Comparison of ENCODE assay signal across 15 cellular contexts in the genomic region with DNA sequence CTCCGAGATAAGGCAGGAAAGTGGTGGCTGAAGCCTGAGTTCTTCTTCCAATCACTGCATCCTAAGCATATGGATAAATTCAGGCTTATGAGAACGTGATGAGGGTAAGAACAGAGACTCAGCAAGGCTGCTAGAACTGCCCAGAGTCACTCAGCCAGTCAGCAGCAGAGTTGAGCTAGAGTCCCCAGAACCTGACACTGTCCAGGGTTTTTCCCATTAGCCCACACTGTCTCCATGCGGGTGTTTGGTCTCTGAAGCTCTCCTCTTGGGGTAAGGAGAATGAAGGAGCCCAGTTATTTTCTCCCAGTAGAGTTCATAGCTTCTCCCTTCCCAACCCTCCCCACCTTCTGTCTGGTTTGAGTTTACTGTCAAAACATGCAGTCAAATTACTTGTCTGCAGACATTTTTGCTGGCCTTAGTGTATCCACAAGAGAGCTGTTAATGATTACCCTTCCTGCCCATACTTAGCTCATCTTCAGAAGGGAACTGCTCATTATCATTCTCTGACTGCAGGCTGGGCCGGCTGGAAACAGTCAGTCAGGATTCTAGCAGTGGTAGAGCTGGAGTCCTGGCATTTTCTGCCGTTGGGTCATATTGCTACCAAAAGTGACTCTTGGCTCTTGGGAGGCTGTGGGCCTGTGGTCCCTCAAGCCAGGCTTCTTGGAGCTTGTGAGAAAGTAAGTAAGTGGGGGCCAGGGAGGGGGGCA.
DNase-seq lines count a peak whose midpoint lies in the region; ATAC-seq lines count a peak whose summit lies in the region.
"Had no signal": no experiment of that assay in that cellular context is flagged by ENCODE, and none has a peak within 500 bp of the region (broad histone marks: within the 10 kb centered on the region; RNA-seq: fewer than 3 reads in every experiment).

No MANE protein-coding gene starts in this region.

- H3K9ac ChIP-seq in neuronal stem cell (ENCODE audit: low read depth, low read length, poor library complexity): no peak overlapping the region
- H3K9ac ChIP-seq: SK-N-SH had no signal

- ATAC-seq in GM18873 (IDR thresholded peaks at IDR 0.05; ENCODE audit: low FRiP score, unreplicated experiment) (peak; percentile 60), HG02588 (IDR thresholded peaks at IDR 0.05; ENCODE audit: unreplicated experiment) (peak; percentile 50), GM18517 (IDR thresholded peaks at IDR 0.05; ENCODE audit: unreplicated experiment) (no peak)
- ATAC-seq: activated naive CD8-positive, alpha-beta T cell treated with anti-CD3 and anti-CD28 coated beads, Interleukin-2, amount 50 U/mL, for 24 hours; mucosa of descending colon had no signal

- no peak overlapping the region for H3K4me3 ChIP-seq in neuronal stem cell (ENCODE audit: low read length in 2 of 2)
- H3K4me3 ChIP-seq: colonic mucosa, esophagus muscularis mucosa, HAP-1, mucosa of descending colon had no signal

- H4K8ac ChIP-seq in neuronal stem cell (ENCODE audit: low read depth, low read length): no peak overlapping the region

- no peak overlapping the region for H3K14ac ChIP-seq in neuronal stem cell (ENCODE audit: low read length)

- H3K27ac ChIP-seq in neuronal stem cell (replicated peaks; ENCODE audit: low read length): no peak overlapping the region
- H3K27ac ChIP-seq: C4-2B, colonic mucosa, esophagus muscularis mucosa had no signal

- no peak overlapping the region for H2BK5ac ChIP-seq in neuronal stem cell (ENCODE audit: low read length)

- no peak overlapping the region for H3K4ac ChIP-seq in neuronal stem cell (ENCODE audit: low read length)

- no peak overlapping the region for H2BK12ac ChIP-seq in neuronal stem cell (ENCODE audit: low read length)

- WGBS in neuronal stem cell (ENCODE audit: extremely low coverage in 2 of 2, insufficient read length in 2 of 2, insufficient replicate concordance in 1 of 2), 2 donors: no CpG with 5 or more reads among the region's 5 CpGs

- H2BK120ac ChIP-seq in neuronal stem cell (ENCODE audit: low read depth, low read length): no peak overlapping the region

- peak; percentile 63 to 75 for DNase-seq in NCI-H526 (lab: John Stamatoyannopoulos, UW)
- no peak for DNase-seq in neuronal stem cell (ENCODE audit: low spot score)
- no peak for DNase-seq in hepatic stellate cell (ENCODE audit: low spot score)
- DNase-seq in NCI-H2171 (lab: John Stamatoyannopoulos, UW): no peak
- no peak for DNase-seq in GDM1 (lab: John Stamatoyannopoulos, UW)
- DNase-seq: activated naive CD8-positive, alpha-beta T cell treated with anti-CD3 and anti-CD28 coated beads, Interleukin-2, amount 50 U/mL, for 24 hours; colonic mucosa; mucosa of descending colon; SK-N-SH had no signal

- H3K18ac ChIP-seq in neuronal stem cell (ENCODE audit: low read length): no peak overlapping the region

- no peak overlapping the region for H2AK5ac ChIP-seq in neuronal stem cell (ENCODE audit: low read depth, low read length)

- no peaks in the 10 kb centered on the region for H3K27me3 ChIP-seq in neuronal stem cell (ENCODE audit: control insufficient read depth in 3 of 3, insufficient read depth in 3 of 3, low read depth in 1 of 3, low read length in 3 of 3)
- H3K27me3 ChIP-seq: colonic mucosa, esophagus muscularis mucosa had no signal

- peak overlapping the region; percentile 66 for H2AFZ ChIP-seq in neuronal stem cell (ENCODE audit: low read length)

- no peak overlapping the region for H2BK15ac ChIP-seq in neuronal stem cell (ENCODE audit: low read length)

- H3K23ac ChIP-seq in neuronal stem cell (ENCODE audit: low read depth, low read length, poor library complexity): no peak overlapping the region

- H3K4me2 ChIP-seq in neuronal stem cell (ENCODE audit: insufficient read depth, low read length, poor library complexity, severe bottlenecking): no peak overlapping the region
- H3K4me2 ChIP-seq: SK-N-SH had no signal

- no peak overlapping the region for H4K91ac ChIP-seq in neuronal stem cell (ENCODE audit: low read depth, low read length, poor library complexity)

- peaks cover 0 to 3% of the 10 kb centered on the region in 2 donors for H3K4me1 ChIP-seq in neuronal stem cell (ENCODE audit: control insufficient read depth in 2 of 2, insufficient read depth in 1 of 2, low read depth in 1 of 2, low read length in 2 of 2)
- H3K4me1 ChIP-seq: colonic mucosa, esophagus muscularis mucosa, HAP-1 had no signal

- peaks cover 0 to 3% of the 10 kb centered on the region in 2 donors for H3K9me3 ChIP-seq in neuronal stem cell (replicated peaks in 1 of 2; ENCODE audit: control insufficient read depth in 2 of 2, insufficient read depth in 1 of 2, low read depth in 1 of 2, low read length in 2 of 2)
- H3K9me3 ChIP-seq: colonic mucosa, esophagus muscularis mucosa, HAP-1, mucosa of descending colon, SK-N-SH had no signal

- H3K36me3 ChIP-seq in neuronal stem cell (replicated peaks in 1 of 2; ENCODE audit: control insufficient read depth in 2 of 2, insufficient read depth in 2 of 2, low read length in 2 of 2): no peaks in the 10 kb centered on the region
- H3K36me3 ChIP-seq: colonic mucosa, esophagus muscularis mucosa, HAP-1 had no signal

- no peaks in the 10 kb centered on the region for H3K79me1 ChIP-seq in neuronal stem cell (ENCODE audit: low read depth, low read length)

Comparison
In these comparisons a context has a peak if more than half of its experiments do, and no peak if none do; other contexts are left out.
1. DNase-seq: peak in NCI-H526 (2 of 2); none in neuronal stem cell (single experiment), hepatic stellate cell (single experiment), NCI-H2171 (single experiment) and GDM1 (single experiment).